In genomic region chr11:60872952-60873524, GRCh38 we compare ENCODE assay signal across 10 cellular contexts. TPM values are rescaled to one million over a fixed set of nuclear protein-coding genes. Genes with fewer than 3 reads are reported as not detected.
DNase-seq lines count a peak whose midpoint lies in the region; ATAC-seq and TF ChIP-seq lines count a peak whose summit lies in the region.
"Had no signal": no experiment of that assay in that cellular context is flagged by ENCODE, and none has a peak within 500 bp of the region (broad histone marks: within the 10 kb centered on the region; RNA-seq: fewer than 3 reads in every experiment).

No MANE protein-coding gene starts in this region.

- CTCF ChIA-PET in HEK293 (lab: Yijun Ruan, JAX) (interaction anchor here (0.7 to 0.9 kb wide), 3 partner anchors 31 to 86 kb away, joined by 3 to 5 read pairs (median 3); no protein-coding TSS in a partner anchor), OCI-LY7 (lab: Charles Lee; ENCODE audit: unreplicated experiment) (interaction anchor here (0.7 kb wide), 1 partner anchor 602 kb away, joined by 7 read pairs; no protein-coding TSS in a partner anchor)

- DNase-seq in AG08395 (ENCODE audit: low spot score) = peak; percentile 52
- peak; percentile 76 for DNase-seq in astrocyte of the hippocampus (ENCODE audit: low read depth, low spot score)
- peak; percentile 28 for DNase-seq in kidney epithelial cell (ENCODE audit: low read depth)
- DNase-seq in COLO668 (lab: John Stamatoyannopoulos, UW; ENCODE audit: unreplicated experiment) = no peak
- DNase-seq in NCI-H1417 (lab: John Stamatoyannopoulos, UW) = no peak
- DNase-seq in OCI-LY7 (ENCODE audit: low spot score) = no peak
- DNase-seq: NCI-H1105 had no signal

- H3K9me2 ChIP-seq in OCI-LY7 (ENCODE audit: insufficient read depth, low read length) = no peaks in the 10 kb centered on the region

- H3K36me3 ChIP-seq in HEK293 (ENCODE audit: control insufficient read depth in 2 of 2, insufficient read depth in 1 of 2, low read length in 2 of 2) (peaks cover 0 to 5% of the 10 kb centered on the region in 2 experiments; a peak in 1 of 3 replicates), kidney epithelial cell (ENCODE audit: control insufficient read depth, insufficient read depth, low read length) (no peaks in the 10 kb centered on the region), OCI-LY7 (ENCODE audit: insufficient read depth, low read length) (0 out of 2 replicates have a peak, but pooled peaks cover 11% of the 10 kb centered on the region)

- no peaks in the 10 kb centered on the region for H3K9me3 ChIP-seq in HEK293 (ENCODE audit: control insufficient read depth, insufficient read depth, low read depth, low read length)
- no peaks in the 10 kb centered on the region for H3K9me3 ChIP-seq in OCI-LY7 (ENCODE audit: low read length)

- H3K4me1 ChIP-seq in HEK293 (ENCODE audit: control insufficient read depth, insufficient read depth, low read length) (no peaks in the 10 kb centered on the region), OCI-LY7 (ENCODE audit: insufficient read depth, low read length, poor library complexity, severe bottlenecking) (no peaks in the 10 kb centered on the region)

- no peaks in the 10 kb centered on the region for H3K27me3 ChIP-seq in kidney epithelial cell (ENCODE audit: control insufficient read depth, insufficient read depth, low read length)

- intact Hi-C loops in OCI-LY7 (cut with micrococcal nuclease; ENCODE audit: unreplicated experiment) = no loop called here

- TF ChIP-seq CTCF in HEK293 (tag by site-specific recombination; IDR thresholded peaks at IDR 0.05) (no peak), kidney epithelial cell (IDR thresholded peaks at IDR 0.05; ENCODE audit: insufficient read depth, low read length, poor library complexity, severe bottlenecking) (no peak), OCI-LY7 (conservative IDR thresholded peaks at IDR 0.05; ENCODE audit: low read length) (no peak)

- BruUV-seq in OCI-LY7 (replicated peaks; lab: Mats Ljungman, UMichigan) = no TSS peak

- POLR2A ChIA-PET in HEK293 (lab: Yijun Ruan, JAX) = interaction anchor here (0.7 kb wide), 1 partner anchor 1197 kb away, joined by 4 read pairs; no protein-coding TSS in a partner anchor
- POLR2A ChIA-PET in OCI-LY7 (lab: Charles Lee) = no interaction called here

- ATAC-seq in GM21360 (IDR thresholded peaks at IDR 0.05; ENCODE audit: unreplicated experiment) = no peak

- no peak overlapping the region for H3K27ac ChIP-seq in HEK293 (ENCODE audit: extremely low read depth, low read depth, low read length)
- no peak overlapping the region for H3K27ac ChIP-seq in OCI-LY7 (ENCODE audit: low read depth, low read length, poor library complexity, severe bottlenecking)
- H3K27ac ChIP-seq: coronary artery had no signal

- H2AFZ ChIP-seq in OCI-LY7 (ENCODE audit: low read length) = no peak overlapping the region

- H3K79me2 ChIP-seq in OCI-LY7 (ENCODE audit: insufficient read depth, low read depth, low read length) = no peaks in the 10 kb centered on the region

- H4K20me1 ChIP-seq in OCI-LY7 (ENCODE audit: insufficient read depth, low read length) = no peaks in the 10 kb centered on the region

- H3K4me3 ChIP-seq in HEK293 (ENCODE audit: low read depth, low read length) (no peak overlapping the region), kidney epithelial cell (ENCODE audit: low read depth, low read length) (no peak overlapping the region), OCI-LY7 (ENCODE audit: low read depth, low read length, poor library complexity, severe bottlenecking) (no peak overlapping the region)
- H3K4me3 ChIP-seq: coronary artery had no signal

- H3K4me2 ChIP-seq in OCI-LY7 (ENCODE audit: low read length) = no peak overlapping the region

TF ChIP-seq in HEK293, 187 proteins besides CTCF, POLR2A, EP300 and RAD21:
- TF ChIP-seq REST (tag by site-specific recombination; IDR thresholded peaks at IDR 0.05) = peak; percentile 60
- no peak for TF ChIP-seq ZNF629 (tag by site-specific recombination; IDR thresholded peaks at IDR 0.05)
TF ChIP-seq in HEK293: peak in this region for 1.

RNA-seq across cellular contexts. Expression of gene ZP1, which starts 5.7 kb away (rescaled TPM):
- total RNA-seq in kidney epithelial cell = not detected in 2 replicates
- total RNA-seq in OCI-LY7 (2014; rRNA removed; shearing (Covaris generic)) = not detected in 2 replicates
- not detected in 2 replicates for total RNA-seq in OCI-LY7 (2022)

RNA-seq across cellular contexts. Expression of gene PTGDR2, which starts 17.3 kb away (rescaled TPM):
- total RNA-seq in kidney epithelial cell = not detected in 2 replicates
- total RNA-seq in OCI-LY7 (2014; rRNA removed; shearing (Covaris generic)) = 0.19 TPM in 1 of 2 replicates, not detected in the other
- total RNA-seq in OCI-LY7 (2022) = not detected in 2 replicates

RNA-seq across cellular contexts. Expression of gene CCDC86, which starts 31.1 kb away (rescaled TPM):
- total RNA-seq in kidney epithelial cell = 53.6 and 54.5 TPM in 2 replicates
- 21.3 and 21.7 TPM in 2 replicates for total RNA-seq in OCI-LY7 (2014; rRNA removed; shearing (Covaris generic))
- 17.7 and 24.7 TPM in 2 replicates for total RNA-seq in OCI-LY7 (2022)

RNA-seq across cellular contexts. Expression of gene PRPF19, which starts 33.3 kb away (rescaled TPM):
- total RNA-seq in kidney epithelial cell = 98.8 and 112 TPM in 2 replicates
- total RNA-seq in OCI-LY7 (2014; rRNA removed; shearing (Covaris generic)) = 95.2 and 120 TPM in 2 replicates
- total RNA-seq in OCI-LY7 (2022) = 135 and 153 TPM in 2 replicates

RNA-seq across cellular contexts. Expression of gene TMEM109, which starts 40.9 kb away (rescaled TPM):
- total RNA-seq in kidney epithelial cell = 64.5 and 82.0 TPM in 2 replicates
- total RNA-seq in OCI-LY7 (2014; rRNA removed; shearing (Covaris generic)) = 57.0 and 62.4 TPM in 2 replicates
- total RNA-seq in OCI-LY7 (2022) = 67.8 and 68.6 TPM in 2 replicates

Comparison
In these comparisons a context has a peak if more than half of its experiments do, and no peak if none do; other contexts are left out.
1. DNase-seq: peak in AG08395 (single experiment), astrocyte of the hippocampus (single experiment) and kidney epithelial cell (single experiment); none in COLO668 (single experiment), NCI-H1417 (0 of 3) and OCI-LY7 (single experiment).